In genomic region chr9:95028855-95029219, GRCh38 we compare ENCODE assay signal across 12 cellular contexts.
DNase-seq lines count a peak whose midpoint lies in the region; ATAC-seq and TF ChIP-seq lines count a peak whose summit lies in the region.
"Had no signal": no experiment of that assay in that cellular context is flagged by ENCODE, and none has a peak within 500 bp of the region (broad histone marks: within the 10 kb centered on the region; RNA-seq: fewer than 3 reads in every experiment).

No MANE protein-coding gene starts in this region.

- H3K9me3 ChIP-seq in lower lobe of right lung (no peaks in the 10 kb centered on the region), thoracic aorta (no peaks in the 10 kb centered on the region)
- H3K9me3 ChIP-seq: adrenal gland had no signal

- peak overlapping the region; percentile 37 for H3K27ac ChIP-seq in lower lobe of right lung
- H3K27ac ChIP-seq in thoracic aorta: peak overlapping the region; percentile 73 to 97
- H3K27ac ChIP-seq: SK-N-MC had no signal

- H3K27me3 ChIP-seq in lower lobe of right lung (ENCODE audit: low read depth) (no peaks in the 10 kb centered on the region), thoracic aorta (replicated peaks; ENCODE audit: insufficient read depth) (no peaks in the 10 kb centered on the region)
- H3K27me3 ChIP-seq: adrenal gland had no signal

- peaks cover 42% of the 10 kb centered on the region for H3K36me3 Mint-ChIP-seq in HFFc6 (ENCODE audit: low read depth)
- no peaks in the 10 kb centered on the region for H3K36me3 Mint-ChIP-seq in activated T-cell treated with anti-CD3 and anti-CD28 coated beads, Interleukin-2, amount 50 U/mL, for 72 hours (ENCODE audit: insufficient read depth in 2 of 2)
- H3K36me3 Mint-ChIP-seq in glutamatergic neuron (ENCODE audit: unreplicated experiment): no peaks in the 10 kb centered on the region

- H3K4me3 Mint-ChIP-seq in HFFc6 (no peak overlapping the region), glutamatergic neuron (ENCODE audit: unreplicated experiment) (no peak overlapping the region)
- H3K4me3 Mint-ChIP-seq in activated T-cell treated with anti-CD3 and anti-CD28 coated beads, Interleukin-2, amount 50 U/mL, for 72 hours: no peak overlapping the region

- H3K9me3 Mint-ChIP-seq in HFFc6: no peaks in the 10 kb centered on the region
- H3K9me3 Mint-ChIP-seq in activated T-cell treated with anti-CD3 and anti-CD28 coated beads, Interleukin-2, amount 50 U/mL, for 72 hours: no peaks in the 10 kb centered on the region
- H3K9me3 Mint-ChIP-seq in glutamatergic neuron (ENCODE audit: unreplicated experiment): peaks cover 1% of the 10 kb centered on the region

- H3K4me3 ChIP-seq in lower lobe of right lung: no peak overlapping the region
- H3K4me3 ChIP-seq in thoracic aorta: peak overlapping the region; percentile 37
- H3K4me3 ChIP-seq: adrenal gland, SK-N-MC had no signal

- H3K4me1 ChIP-seq in lower lobe of right lung (peaks cover 90% of the 10 kb centered on the region), thoracic aorta (ENCODE audit: control insufficient read depth in 1 of 2, low read depth in 2 of 2) (peaks cover 62 to 97% of the 10 kb centered on the region in 2 donors)

- DNase-seq in HFFc6 (no peak), NCI-H69 (lab: John Stamatoyannopoulos, UW) (peak; percentile 77), lower lobe of right lung (no peak), thoracic aorta (ENCODE audit: low spot score) (no peak), glutamatergic neuron (no peak)
- no peak for DNase-seq in activated T-cell treated with anti-CD3 and anti-CD28 coated beads, Interleukin-2, amount 50 U/mL, for 72 hours
- DNase-seq: adrenal gland, dermis blood vessel endothelial cell, islet precursor cell had no signal

- no peak for ATAC-seq in lower lobe of right lung
- no peak for ATAC-seq in thoracic aorta (ENCODE audit: insufficient number of reproducible peaks, low FRiP score, low read depth)
- no peak for ATAC-seq in activated T-cell treated with anti-CD3 and anti-CD28 coated beads, Interleukin-2, amount 50 U/mL, for 72 hours (replicated peaks in 1 of 2)
- no peak for ATAC-seq in GM21737 (IDR thresholded peaks at IDR 0.05; ENCODE audit: unreplicated experiment)
- ATAC-seq in HG02588 (IDR thresholded peaks at IDR 0.05; ENCODE audit: unreplicated experiment): no peak

- H3K27ac Mint-ChIP-seq in HFFc6 (peak overlapping the region; percentile 47; the same call in 1 of the 2 replicates), glutamatergic neuron (ENCODE audit: unreplicated experiment) (no peak overlapping the region)
- no peak overlapping the region for H3K27ac Mint-ChIP-seq in activated T-cell treated with anti-CD3 and anti-CD28 coated beads, Interleukin-2, amount 50 U/mL, for 72 hours

- H3K36me3 ChIP-seq in lower lobe of right lung: peaks cover 4% of the 10 kb centered on the region
- peaks cover 3% of the 10 kb centered on the region for H3K36me3 ChIP-seq in thoracic aorta

- peaks cover 87% of the 10 kb centered on the region for H3K4me1 Mint-ChIP-seq in HFFc6 (ENCODE audit: low read depth)
- H3K4me1 Mint-ChIP-seq in activated T-cell treated with anti-CD3 and anti-CD28 coated beads, Interleukin-2, amount 50 U/mL, for 72 hours (ENCODE audit: low read depth): no peaks in the 10 kb centered on the region
- H3K4me1 Mint-ChIP-seq in glutamatergic neuron (ENCODE audit: low read depth, unreplicated experiment): peaks cover 25% of the 10 kb centered on the region

- no peak for TF ChIP-seq CTCF in HFFc6 (IDR thresholded peaks at IDR 0.05)
- TF ChIP-seq CTCF in lower lobe of right lung (IDR thresholded peaks at IDR 0.05): no peak
- TF ChIP-seq CTCF in thoracic aorta (IDR thresholded peaks at IDR 0.05): no peak
- TF ChIP-seq CTCF in glutamatergic neuron (IDR thresholded peaks at IDR 0.05; ENCODE audit: partially characterized antibody, unreplicated experiment): no peak

- intact Hi-C loops in lower lobe of right lung (cut with DNase I): no loop called here

- H3K27me3 Mint-ChIP-seq in HFFc6 (ENCODE audit: insufficient read depth): no peaks in the 10 kb centered on the region; the same call in none of the 2 replicates
- no peaks in the 10 kb centered on the region for H3K27me3 Mint-ChIP-seq in activated T-cell treated with anti-CD3 and anti-CD28 coated beads, Interleukin-2, amount 50 U/mL, for 72 hours (ENCODE audit: low read depth)
- peaks cover 2% of the 10 kb centered on the region for H3K27me3 Mint-ChIP-seq in glutamatergic neuron (ENCODE audit: unreplicated experiment)
